Comparison of ENCODE assay signal across 35 cellular contexts in the genomic region with DNA sequence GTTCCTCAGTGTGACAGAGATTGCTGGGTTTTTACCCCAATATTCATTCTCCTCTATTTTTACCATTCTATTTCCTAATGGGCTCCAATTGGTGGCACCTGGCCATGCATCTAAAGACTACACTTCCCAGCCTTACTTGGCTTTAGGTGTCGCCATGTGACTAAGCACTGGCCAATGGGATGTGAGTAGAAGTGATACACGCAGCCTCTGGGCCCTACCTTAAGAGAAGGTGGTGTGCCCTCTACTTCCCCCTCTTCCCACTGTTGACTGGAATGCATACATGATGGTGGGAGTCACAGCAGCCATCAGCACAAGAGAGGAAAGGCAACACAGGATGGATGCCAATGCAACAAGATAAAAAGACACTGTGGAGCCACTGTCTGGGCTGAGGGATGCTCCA. TPM values are rescaled to one million over a fixed set of nuclear protein-coding genes. Genes with fewer than 3 reads are reported as not detected.
"Had no signal": no experiment of that assay in that cellular context is flagged by ENCODE, and none has a peak within 500 bp of the region (broad histone marks: within the 10 kb centered on the region; RNA-seq: fewer than 3 reads in every experiment).

No MANE protein-coding gene starts in this region.

- H3K9me3 ChIP-seq: ascending aorta, SJCRH30 had no signal

- H3K9ac ChIP-seq: KMS-11 had no signal

- H3K36me3 Mint-ChIP-seq: activated naive CD4-positive, alpha-beta T cell treated with anti-CD3 and anti-CD28 coated beads, Interleukin-2, amount 50 U/mL, for 24 hours; activated naive CD8-positive, alpha-beta T cell treated with anti-CD3 and anti-CD28 coated beads, Interleukin-2, amount 10 ng/mL, durations not matched to agents 7 days and 5 days had no signal

- H3K27ac ChIP-seq: ascending aorta, KMS-11, SJCRH30, SK-N-MC, WERI-Rb-1 had no signal

- H3K4me3 Mint-ChIP-seq: activated CD4-positive, alpha-beta T cell treated with anti-CD3 and anti-CD28 coated beads, Interleukin-2, amount 10 ng/mL, durations not matched to agents 24 days and 14 days; activated CD8-positive, alpha-beta T cell treated with anti-CD3 and anti-CD28 coated beads, Interleukin-2, amount 10 ng/mL, durations not matched to agents 7 days and 5 days; activated naive CD4-positive, alpha-beta T cell treated with anti-CD3 and anti-CD28 coated beads, Interleukin-2, amount 50 U/mL, for 24 hours; activated naive CD8-positive, alpha-beta T cell treated with anti-CD3 and anti-CD28 coated beads, Interleukin-2, amount 10 ng/mL, durations not matched to agents 7 days and 5 days; activated T-cell treated with anti-CD3 and anti-CD28 coated beads, Interleukin-2, amount 50 U/mL, for 24 hours had no signal

- DNase-seq: activated CD4-positive, alpha-beta T cell treated with anti-CD3 and anti-CD28 coated beads, Interleukin-2, amount 10 ng/mL, durations not matched to agents 24 days and 14 days; activated CD4-positive, alpha-beta T cell treated with anti-CD3 and anti-CD28 coated beads, Interleukin-2, amount 50 U/mL, for 4 hours; activated CD8-positive, alpha-beta T cell treated with anti-CD3 and anti-CD28 coated beads, Interleukin-2, amount 10 ng/mL, durations not matched to agents 7 days and 5 days; activated gamma-delta T cell; activated naive CD4-positive, alpha-beta T cell treated with Interleukin-2 at 50 U/mL for 16 hours; activated naive CD8-positive, alpha-beta T cell treated with anti-CD3 and anti-CD28 coated beads, Interleukin-2, amount 10 ng/mL, durations not matched to agents 7 days and 5 days; activated T-cell treated with anti-CD3 and anti-CD28 coated beads, Interleukin-2, amount 50 U/mL, for 24 hours; amygdala; cerebellar nuclear complex; NCI-H1092 treated with DMSO at 0.1 percent for 48 hours; NCI-H1417; NCI-H146; NCI-H187; NCI-H2029 treated with DMSO at 0.1 percent for 48 hours; NCI-H2107; NCI-H446; NCI-H510A treated with DMSO at 0.1 percent for 48 hours; NCI-H69; NCI-H82; SHP77; SJCRH30; T1000; WERI-Rb-1 had no signal

- H3K4me3 ChIP-seq: ascending aorta, SJCRH30, SK-N-MC had no signal

- H3K27me3 ChIP-seq: ascending aorta had no signal

- H3K4me2 ChIP-seq: KMS-11 had no signal

- H3K27ac Mint-ChIP-seq: activated CD4-positive, alpha-beta T cell treated with anti-CD3 and anti-CD28 coated beads, Interleukin-2, amount 10 ng/mL, durations not matched to agents 24 days and 14 days; activated CD8-positive, alpha-beta T cell treated with anti-CD3 and anti-CD28 coated beads, Interleukin-2, amount 10 ng/mL, durations not matched to agents 7 days and 5 days; activated naive CD4-positive, alpha-beta T cell treated with anti-CD3 and anti-CD28 coated beads, Interleukin-2, amount 50 U/mL, for 24 hours; activated naive CD8-positive, alpha-beta T cell treated with anti-CD3 and anti-CD28 coated beads, Interleukin-2, amount 10 ng/mL, durations not matched to agents 7 days and 5 days; activated T-cell treated with anti-CD3 and anti-CD28 coated beads, Interleukin-2, amount 50 U/mL, for 24 hours; activated T-helper 2 cell treated with anti-CD3 and anti-CD28 coated beads, Interferon-gamma antibody, Interleukin-2, Interleukin-4, amounts not matched to agents 10 μg/mL and 5 μg/mL and 100 μg/mL, durations not matched to agents 14 hours and 24 hours and 36 hours had no signal

- H3K4me1 ChIP-seq: ascending aorta had no signal

- H3K36me3 ChIP-seq: ascending aorta, SJCRH30, WERI-Rb-1 had no signal

- H3K9me3 Mint-ChIP-seq: activated CD4-positive, alpha-beta T cell treated with anti-CD3 and anti-CD28 coated beads, Interleukin-2, amount 10 ng/mL, durations not matched to agents 24 days and 14 days; activated naive CD4-positive, alpha-beta T cell treated with anti-CD3 and anti-CD28 coated beads, Interleukin-2, amount 50 U/mL, for 24 hours; activated naive CD8-positive, alpha-beta T cell treated with anti-CD3 and anti-CD28 coated beads, Interleukin-2, amount 10 ng/mL, durations not matched to agents 7 days and 5 days; activated T-cell treated with anti-CD3 and anti-CD28 coated beads, Interleukin-2, amount 50 U/mL, for 24 hours; activated T-helper 2 cell treated with anti-CD3 and anti-CD28 coated beads, Interferon-gamma antibody, Interleukin-2, Interleukin-4, amounts not matched to agents 10 μg/mL and 5 μg/mL and 100 μg/mL, durations not matched to agents 14 hours and 24 hours and 36 hours had no signal

- ATAC-seq: activated CD8-positive, alpha-beta T cell treated with anti-CD3 and anti-CD28 coated beads, Interleukin-2, amount 10 ng/mL, durations not matched to agents 7 days and 5 days; Panc1 had no signal

RNA-seq across cellular contexts. Expression of gene OLIG2, which starts 11.4 kb away (rescaled TPM):
- total RNA-seq: activated CD4-positive, alpha-beta T cell treated with anti-CD3 and anti-CD28 coated beads, Interleukin-2, amount 10 ng/mL, durations not matched to agents 24 days and 14 days; activated CD8-positive, alpha-beta T cell treated with anti-CD3 and anti-CD28 coated beads, Interleukin-2, amount 10 ng/mL, durations not matched to agents 7 days and 5 days; activated naive CD8-positive, alpha-beta T cell treated with anti-CD3 and anti-CD28 coated beads, Interleukin-2, amount 10 ng/mL, durations not matched to agents 7 days and 5 days; activated T-helper 2 cell treated with anti-CD3 and anti-CD28 coated beads, Interferon-gamma antibody, Interleukin-2, Interleukin-4, amounts not matched to agents 10 μg/mL and 5 μg/mL and 100 μg/mL, durations not matched to agents 14 hours and 24 hours and 36 hours; ascending aorta; cardiac septum; LHCN-M2; T-helper 1 cell treated with Interleukin-12 subunit alpha and Interleukin-12 subunit beta and Interleukin-4 antibody, amounts not matched to agents 30 ng/mL and 1 ng/mL, for 36 hours; T-helper 2 cell treated with Interferon-gamma antibody and Interleukin-4, amounts not matched to agents 100 ng/mL and 5 ng/mL, for 36 hours had no signal
- polyA plus RNA-seq: adipose tissue had no signal

RNA-seq across cellular contexts. Expression of gene OLIG1, which starts 55.6 kb away (rescaled TPM):
- total RNA-seq: activated CD4-positive, alpha-beta T cell treated with anti-CD3 and anti-CD28 coated beads, Interleukin-2, amount 10 ng/mL, durations not matched to agents 24 days and 14 days; activated CD8-positive, alpha-beta T cell treated with anti-CD3 and anti-CD28 coated beads, Interleukin-2, amount 10 ng/mL, durations not matched to agents 7 days and 5 days; activated naive CD8-positive, alpha-beta T cell treated with anti-CD3 and anti-CD28 coated beads, Interleukin-2, amount 10 ng/mL, durations not matched to agents 7 days and 5 days; ascending aorta; LHCN-M2; RPMI7951; T-helper 1 cell treated with Interleukin-12 subunit alpha and Interleukin-12 subunit beta and Interleukin-4 antibody, amounts not matched to agents 30 ng/mL and 1 ng/mL, for 36 hours; T-helper 2 cell treated with Interferon-gamma antibody and Interleukin-4, amounts not matched to agents 100 ng/mL and 5 ng/mL, for 36 hours had no signal
